ENCODE assay signal across 8 cellular contexts in the genomic region with DNA sequence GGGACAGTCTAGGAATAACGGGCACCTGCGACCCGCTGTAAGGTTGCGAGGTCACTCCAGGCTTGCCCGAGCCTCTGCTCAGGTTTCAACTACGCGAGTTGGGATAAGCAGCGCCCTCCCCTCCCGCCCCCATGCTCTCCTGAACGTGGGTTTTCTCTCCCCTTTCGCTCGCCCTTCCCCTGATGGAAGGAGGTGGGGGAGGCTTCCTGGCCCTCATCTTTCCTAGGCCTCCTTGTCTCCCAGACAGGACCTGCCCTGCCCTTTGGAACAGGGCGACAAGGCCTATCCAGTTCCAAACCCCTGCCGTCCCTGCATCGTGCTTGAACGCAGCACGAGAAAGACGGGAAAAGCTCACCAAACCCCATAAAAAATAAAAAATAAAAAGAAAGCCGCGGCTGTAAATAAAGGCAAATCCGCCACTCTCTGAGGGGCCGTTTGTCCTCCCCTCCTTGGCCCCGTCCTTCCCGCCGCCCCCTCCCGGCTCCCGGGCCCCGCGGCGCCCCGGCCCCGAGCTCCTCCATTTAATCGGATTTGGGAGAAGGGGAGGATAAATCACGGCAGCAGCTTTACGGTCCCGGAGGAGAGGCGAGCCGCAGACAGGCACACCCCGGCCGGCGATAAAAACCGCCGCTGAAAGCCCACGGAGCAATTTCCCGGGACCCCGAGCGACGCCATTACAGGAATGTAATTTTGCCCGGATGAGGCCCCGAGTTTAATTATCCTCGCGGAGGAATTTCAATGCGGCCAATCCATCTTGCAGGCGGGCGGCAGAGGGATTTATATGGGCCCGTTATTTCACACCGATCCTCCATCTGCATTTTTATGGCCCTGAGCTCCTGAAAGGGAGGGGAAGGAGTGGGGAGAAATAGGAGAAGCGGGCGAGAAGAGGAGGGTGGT. TPM values are rescaled to one million over a fixed set of nuclear protein-coding genes. Genes with fewer than 3 reads are reported as not detected.
DNase-seq lines count a peak whose midpoint lies in the region; ATAC-seq and TF ChIP-seq lines count a peak whose summit lies in the region.

No MANE protein-coding gene starts in this region.

- peak overlapping the region; percentile 96 to 99 for H3K4me3 Mint-ChIP-seq in CD14-positive monocyte
- H3K4me3 Mint-ChIP-seq in activated T-helper 1 cell treated with anti-CD3 and anti-CD28 coated beads, Interleukin-12 subunit alpha, Interleukin-12 subunit beta, Interleukin-2, Interleukin-4 antibody, amounts not matched to agents 30 ng/mL and 10 ng/mL and 1 ng/mL, durations not matched to agents 14 hours and 24 hours and 36 hours, result peak overlapping the region; percentile 87
- peak overlapping the region; percentile 88 to 100 (median 96) for H3K4me3 Mint-ChIP-seq in naive B cell

- peak overlapping the region; percentile 89 to 95 (median 92) for H3K27ac ChIP-seq in upper lobe of left lung

- peaks cover 18 to 31% (median 24%) of the 10 kb centered on the region in 4 donors for H3K4me1 ChIP-seq in upper lobe of left lung

- no peak for TF ChIP-seq CTCF in CD14-positive monocyte (IDR thresholded peaks at IDR 0.05)
- TF ChIP-seq CTCF in upper lobe of left lung (IDR thresholded peaks at IDR 0.05), result no peak

- H3K9me3 Mint-ChIP-seq in CD14-positive monocyte (peaks cover 0 to 3% (median 0%) of the 10 kb centered on the region in 7 donors), naive B cell (no peaks in the 10 kb centered on the region)
- no peaks in the 10 kb centered on the region for H3K9me3 Mint-ChIP-seq in activated T-helper 1 cell treated with anti-CD3 and anti-CD28 coated beads, Interleukin-12 subunit alpha, Interleukin-12 subunit beta, Interleukin-2, Interleukin-4 antibody, amounts not matched to agents 30 ng/mL and 10 ng/mL and 1 ng/mL, durations not matched to agents 14 hours and 24 hours and 36 hours

- H3K9me3 ChIP-seq in upper lobe of left lung, result no peaks in the 10 kb centered on the region

- WGBS in upper lobe of left lung, 2 donors, result 11 to 15% methylated on average over 46 to 57 of the region's 59 CpGs

- no peak for TF ChIP-seq EP300 in upper lobe of left lung (IDR thresholded peaks at IDR 0.05)

- peaks cover 10 to 28% (median 10%) of the 10 kb centered on the region in 3 donors for H3K27me3 Mint-ChIP-seq in CD14-positive monocyte (ENCODE audit: low read depth in 3 of 3)
- H3K27me3 Mint-ChIP-seq in activated T-helper 1 cell treated with anti-CD3 and anti-CD28 coated beads, Interleukin-12 subunit alpha, Interleukin-12 subunit beta, Interleukin-2, Interleukin-4 antibody, amounts not matched to agents 30 ng/mL and 10 ng/mL and 1 ng/mL, durations not matched to agents 14 hours and 24 hours and 36 hours (ENCODE audit: insufficient read depth), result peaks cover 27% of the 10 kb centered on the region
- H3K27me3 Mint-ChIP-seq in naive B cell, result peaks cover 16 to 31% (median 24%) of the 10 kb centered on the region in 3 donors

- intact Hi-C loops in CD14-positive monocyte (cut with micrococcal nuclease), result loop anchor here (1.0 to 10.0 kb wide), 5 partner anchors 52 to 225 kb away; a partner anchor contains a TSS
- intact Hi-C loops in activated T-helper 1 cell treated with anti-CD3 and anti-CD28 coated beads, Interleukin-12 subunit alpha, Interleukin-12 subunit beta, Interleukin-2, Interleukin-4 antibody, amounts not matched to agents 30 ng/mL and 10 ng/mL and 1 ng/mL, durations not matched to agents 14 hours and 24 hours and 36 hours (cut with micrococcal nuclease), result loop anchor here (1.0 to 2.0 kb wide), 10 partner anchors 19 to 670 kb away; a partner anchor contains a TSS

- peak in 2 of 4 donors; percentile 7 to 22 for TF ChIP-seq POLR2A in upper lobe of left lung (IDR thresholded peaks at IDR 0.05)

- H3K36me3 Mint-ChIP-seq in CD14-positive monocyte (peaks cover 13 to 22% of the 10 kb centered on the region in 2 donors), naive B cell (no peaks in the 10 kb centered on the region)
- peaks cover 21% of the 10 kb centered on the region for H3K36me3 Mint-ChIP-seq in activated T-helper 1 cell treated with anti-CD3 and anti-CD28 coated beads, Interleukin-12 subunit alpha, Interleukin-12 subunit beta, Interleukin-2, Interleukin-4 antibody, amounts not matched to agents 30 ng/mL and 10 ng/mL and 1 ng/mL, durations not matched to agents 14 hours and 24 hours and 36 hours (ENCODE audit: low read depth)

- ATAC-seq in naive B cell (ENCODE audit: low read depth in 2 of 2), result no peak
- ATAC-seq in upper lobe of left lung (ENCODE audit: low FRiP score in 2 of 2), result peak; percentile 22 to 48
- no peak for ATAC-seq in GM19351 (IDR thresholded peaks at IDR 0.05; ENCODE audit: unreplicated experiment)
- no peak for ATAC-seq in GM19397 (IDR thresholded peaks at IDR 0.05; ENCODE audit: unreplicated experiment)

- H3K36me3 ChIP-seq in upper lobe of left lung, result peaks cover 0 to 15% (median 5%) of the 10 kb centered on the region in 4 donors

- H3K27me3 ChIP-seq in upper lobe of left lung, result no peaks in the 10 kb centered on the region

- no peak for DNase-seq in CD14-positive monocyte (ENCODE audit: low spot score)
- DNase-seq in LHCN-M2 (ENCODE audit: low read depth), result peak; percentile 39
- no peak for DNase-seq in activated T-helper 1 cell treated with anti-CD3 and anti-CD28 coated beads, Interleukin-12 subunit alpha, Interleukin-12 subunit beta, Interleukin-2, Interleukin-4 antibody, amounts not matched to agents 30 ng/mL and 10 ng/mL and 1 ng/mL, durations not matched to agents 14 hours and 24 hours and 36 hours (ENCODE audit: low spot score)
- DNase-seq in fibroblast of the conjunctiva (ENCODE audit: low read depth), result peak; percentile 29
- no peak for DNase-seq in naive B cell
- peak; percentile 29 to 89 for DNase-seq in upper lobe of left lung

- peak overlapping the region in 3 of 4 donors; percentile 63 to 77 (median 73) for H3K4me3 ChIP-seq in upper lobe of left lung

- H3K27ac Mint-ChIP-seq in CD14-positive monocyte (peak overlapping the region; percentile 96 to 99 (median 97)), naive B cell (peak overlapping the region in 2 of 6 donors; percentile 22 to 27)
- peak overlapping the region; percentile 95 for H3K27ac Mint-ChIP-seq in activated T-helper 1 cell treated with anti-CD3 and anti-CD28 coated beads, Interleukin-12 subunit alpha, Interleukin-12 subunit beta, Interleukin-2, Interleukin-4 antibody, amounts not matched to agents 30 ng/mL and 10 ng/mL and 1 ng/mL, durations not matched to agents 14 hours and 24 hours and 36 hours

- H3K4me1 Mint-ChIP-seq in CD14-positive monocyte, result peaks cover 31% of the 10 kb centered on the region
- peaks cover 17% of the 10 kb centered on the region for H3K4me1 Mint-ChIP-seq in activated T-helper 1 cell treated with anti-CD3 and anti-CD28 coated beads, Interleukin-12 subunit alpha, Interleukin-12 subunit beta, Interleukin-2, Interleukin-4 antibody, amounts not matched to agents 30 ng/mL and 10 ng/mL and 1 ng/mL, durations not matched to agents 14 hours and 24 hours and 36 hours (ENCODE audit: low read depth)
- peaks cover 10 to 41% (median 28%) of the 10 kb centered on the region in 3 donors for H3K4me1 Mint-ChIP-seq in naive B cell

RNA-seq across cellular contexts. Expression of a gene that starts 1.1 kb away (rescaled TPM):
- polyA plus RNA-seq in CD14-positive monocyte (100 to 1,000 TPM; 498 to 522 TPM), naive B cell (ENCODE audit: low read depth in 6 of 6) (100 to 1,000 TPM; 491 to 654 (median 582) TPM)
- total RNA-seq in LHCN-M2 (2014; rRNA removed) (412 and 417 TPM in 2 replicates), upper lobe of left lung (100 to 1,000 TPM; 140 to 273 (median 206) TPM)
- polyA plus RNA-seq in LHCN-M2 (2012), result 531 TPM
- 363 and 383 TPM in 2 replicates for total RNA-seq in activated T-helper 1 cell treated with anti-CD3 and anti-CD28 coated beads, Interleukin-12 subunit alpha, Interleukin-12 subunit beta, Interleukin-2, Interleukin-4 antibody, amounts not matched to agents 30 ng/mL and 10 ng/mL and 1 ng/mL, durations not matched to agents 14 hours and 24 hours and 36 hours

RNA-seq across cellular contexts. Expression of a gene that starts 50.3 kb away (rescaled TPM):
- polyA plus RNA-seq in CD14-positive monocyte (10 to 100 TPM; 60.1 to 69.6 TPM), naive B cell (ENCODE audit: low read depth in 6 of 6) (10 to 100 TPM; 65.8 to 93.2 (median 78.8) TPM)
- total RNA-seq in LHCN-M2 (2014; rRNA removed) (49.0 and 69.4 TPM in 2 replicates), upper lobe of left lung (100 to 1,000 TPM; 147 to 605 (median 204) TPM)
- 74.8 TPM for polyA plus RNA-seq in LHCN-M2 (2012)
- total RNA-seq in activated T-helper 1 cell treated with anti-CD3 and anti-CD28 coated beads, Interleukin-12 subunit alpha, Interleukin-12 subunit beta, Interleukin-2, Interleukin-4 antibody, amounts not matched to agents 30 ng/mL and 10 ng/mL and 1 ng/mL, durations not matched to agents 14 hours and 24 hours and 36 hours, result 17.4 and 19.2 TPM in 2 replicates

RNA-seq across cellular contexts. Expression of a gene that starts 50.8 kb away (rescaled TPM):
- polyA plus RNA-seq in CD14-positive monocyte (10 to 100 TPM; 21.7 to 24.4 TPM), naive B cell (ENCODE audit: low read depth in 6 of 6) (10 to 100 TPM; 12.2 to 18.7 (median 16.2) TPM)
- total RNA-seq in LHCN-M2 (2014; rRNA removed) (13.0 and 14.2 TPM in 2 replicates), upper lobe of left lung (10 to 100 TPM; 23.4 to 48.9 (median 41.2) TPM)
- 18.6 TPM for polyA plus RNA-seq in LHCN-M2 (2012)
- 21.5 and 25.9 TPM in 2 replicates for total RNA-seq in activated T-helper 1 cell treated with anti-CD3 and anti-CD28 coated beads, Interleukin-12 subunit alpha, Interleukin-12 subunit beta, Interleukin-2, Interleukin-4 antibody, amounts not matched to agents 30 ng/mL and 10 ng/mL and 1 ng/mL, durations not matched to agents 14 hours and 24 hours and 36 hours

Comparison
In these comparisons a context has a peak if more than half of its experiments do, and no peak if none do; other contexts are left out.
1. DNase-seq: peak in LHCN-M2 (single experiment), fibroblast of the conjunctiva (single experiment) and upper lobe of left lung (2 of 2); none in CD14-positive monocyte (single experiment), activated T-helper 1 cell treated with anti-CD3 and anti-CD28 coated beads, Interleukin-12 subunit alpha, Interleukin-12 subunit beta, Interleukin-2, Interleukin-4 antibody, amounts not matched to agents 30 ng/mL and 10 ng/mL and 1 ng/mL, durations not matched to agents 14 hours and 24 hours and 36 hours (single experiment) and naive B cell (single experiment).
2. ATAC-seq: peak in upper lobe of left lung (2 of 2); none in naive B cell (0 of 2), GM19351 (single experiment) and GM19397 (single experiment).
3. Peak in every context shown above with its lines, with median percentiles within 50 percentile points of each other: H3K4me3 Mint-ChIP-seq.